ENCODE assay signal across 8 cellular contexts in the genomic region with DNA sequence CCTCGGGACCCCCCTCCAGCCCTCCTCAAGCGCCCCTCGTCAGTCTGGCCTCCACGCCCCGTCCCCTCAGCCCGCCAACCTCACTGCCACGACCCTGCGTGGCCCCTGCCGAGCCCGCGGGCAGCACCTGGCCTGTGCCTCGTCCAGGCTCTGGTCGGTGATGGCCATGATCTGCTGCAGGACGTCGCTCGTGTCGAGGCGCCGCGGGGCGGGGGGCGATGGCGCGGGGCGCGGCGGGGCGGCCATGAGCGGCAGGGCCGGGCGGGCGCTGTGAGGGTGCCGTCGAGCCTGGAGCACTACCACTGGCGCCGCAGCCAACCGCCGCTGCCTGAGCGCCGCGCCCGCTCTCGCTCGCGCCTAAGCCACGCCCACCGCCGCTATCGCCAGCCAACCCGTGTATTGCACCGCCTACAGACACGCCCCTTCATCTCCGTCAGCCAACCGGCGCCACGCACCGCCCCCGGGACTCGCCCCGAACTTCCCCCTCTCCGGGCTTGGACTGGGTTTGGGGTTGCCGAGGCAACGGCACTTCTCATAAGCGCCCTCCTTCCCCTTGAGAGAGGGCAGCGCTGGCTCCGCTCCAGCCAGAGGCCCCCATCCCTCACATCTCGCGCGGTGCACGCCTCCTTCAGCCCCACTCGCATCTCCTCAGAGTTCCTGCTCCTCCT. TPM values are rescaled to one million over a fixed set of nuclear protein-coding genes. Genes with fewer than 3 reads are reported as not detected.
A peak's percentile ranks its signal among the peaks of the same experiment; 100 is the strongest.
DNase-seq lines count a peak whose midpoint lies in the region; ATAC-seq and TF ChIP-seq lines count a peak whose summit lies in the region.

A gene with protein sequence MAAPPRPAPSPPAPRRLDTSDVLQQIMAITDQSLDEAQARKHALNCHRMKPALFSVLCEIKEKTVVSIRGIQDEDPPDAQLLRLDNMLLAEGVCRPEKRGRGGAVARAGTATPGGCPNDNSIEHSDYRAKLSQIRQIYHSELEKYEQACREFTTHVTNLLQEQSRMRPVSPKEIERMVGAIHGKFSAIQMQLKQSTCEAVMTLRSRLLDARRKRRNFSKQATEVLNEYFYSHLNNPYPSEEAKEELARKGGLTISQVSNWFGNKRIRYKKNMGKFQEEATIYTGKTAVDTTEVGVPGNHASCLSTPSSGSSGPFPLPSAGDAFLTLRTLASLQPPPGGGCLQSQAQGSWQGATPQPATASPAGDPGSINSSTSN (minus strand): TSS at position 304 of the 668 bp plus-strand sequence. CDS start 58 bp downstream, at position 246.

- H3K36me3 Mint-ChIP-seq in activated T-cell treated with anti-CD3 and anti-CD28 coated beads, Interleukin-2, amount 50 U/mL, for 72 hours (ENCODE audit: insufficient read depth in 2 of 2): peaks cover 0 to 6% of the 10 kb centered on the region in 2 donors
- H3K36me3 Mint-ChIP-seq in nephron (ENCODE audit: low read depth): peaks cover 6% of the 10 kb centered on the region

- peak within 1 kb of the TSS; percentile 71 for H3K9ac ChIP-seq in DND-41 (ENCODE audit: low read depth, low read length)
- 0 out of 2 replicates have a peak within 1 kb of the TSS, but pooled peaks have one; percentile 20 for H3K9ac ChIP-seq in Karpas-422 (ENCODE audit: low read length)

- H2AFZ ChIP-seq in DND-41 (ENCODE audit: low read depth, low read length) (peak within 1 kb of the TSS; percentile 97), Karpas-422 (ENCODE audit: low read length) (no peak within 1 kb of the TSS)

- peak within 1 kb of the TSS; percentile 86 for H3K27ac Mint-ChIP-seq in activated T-cell treated with anti-CD3 and anti-CD28 coated beads, Interleukin-2, amount 50 U/mL, for 72 hours
- H3K27ac Mint-ChIP-seq in nephron: peak within 1 kb of the TSS; percentile 56 to 85 (median 85)

- H3K9me3 Mint-ChIP-seq in activated T-cell treated with anti-CD3 and anti-CD28 coated beads, Interleukin-2, amount 50 U/mL, for 72 hours: no peaks in the 10 kb centered on the region
- no peaks in the 10 kb centered on the region for H3K9me3 Mint-ChIP-seq in nephron

- no peak for TF ChIP-seq CTCF in DND-41 (IDR thresholded peaks at IDR 0.05; ENCODE audit: borderline replicate concordance, extremely low read depth, low read length, poor library complexity, severe bottlenecking)
- no peak for TF ChIP-seq CTCF in fibroblast of mammary gland (conservative IDR thresholded peaks at IDR 0.05; ENCODE audit: control insufficient read depth, insufficient read depth, low read depth, low read length)
- TF ChIP-seq CTCF in nephron (IDR thresholded peaks at IDR 0.05; ENCODE audit: unreplicated experiment in 3 of 3): no peak

- peak within 1 kb of the TSS; percentile 45 to 86; a peak in 3 of 4 replicates for H3K4me3 ChIP-seq in DND-41 (ENCODE audit: low read depth in 1 of 2, low read length in 2 of 2)
- peak within 1 kb of the TSS; percentile 47; the same call in 1 of the 2 replicates for H3K4me3 ChIP-seq in Karpas-422 (ENCODE audit: low read length)
- peak within 1 kb of the TSS; percentile 41 for H3K4me3 ChIP-seq in fibroblast of mammary gland (ENCODE audit: control insufficient read depth, low read depth, low read length)

- peak; percentile 96 for ATAC-seq in DND-41 (ENCODE audit: insufficient read depth, low read depth)
- ATAC-seq in GM21737 (IDR thresholded peaks at IDR 0.05; ENCODE audit: unreplicated experiment): peak; percentile 89
- peak; percentile 93 to 94 for ATAC-seq in activated T-cell treated with anti-CD3 and anti-CD28 coated beads, Interleukin-2, amount 50 U/mL, for 72 hours (replicated peaks in 1 of 2)
- ATAC-seq in stimulated activated naive CD8-positive, alpha-beta T cell treated with anti-CD3 and anti-CD28 coated beads, Interleukin-15, Interleukin-2, amounts not matched to agents 100 U/mL and 50 U/mL, for 24 hours: peak; percentile 94

- H3K4me2 ChIP-seq in DND-41 (ENCODE audit: insufficient read depth, low read length): peak within 1 kb of the TSS; percentile 96
- H3K4me2 ChIP-seq in Karpas-422 (ENCODE audit: low read depth, low read length, poor library complexity, severe bottlenecking): peak within 1 kb of the TSS; percentile 50

- H3K27ac ChIP-seq in DND-41 (ENCODE audit: low read length) (peak within 1 kb of the TSS; percentile 84), Karpas-422 (ENCODE audit: low read length) (no peak within 1 kb of the TSS)

- no peaks in the 10 kb centered on the region for H3K9me2 ChIP-seq in Karpas-422 (replicated peaks; ENCODE audit: insufficient read depth, low read length)

- H3K4me1 ChIP-seq in DND-41 (ENCODE audit: insufficient read depth, low read length) (peaks cover 31% of the 10 kb centered on the region), Karpas-422 (ENCODE audit: low read length) (peaks cover 8% of the 10 kb centered on the region; the same call in 1 of the 2 replicates)

- peak within 1 kb of the TSS; percentile 92 to 96 for H3K4me3 Mint-ChIP-seq in activated T-cell treated with anti-CD3 and anti-CD28 coated beads, Interleukin-2, amount 50 U/mL, for 72 hours
- H3K4me3 Mint-ChIP-seq in nephron: peak within 1 kb of the TSS; percentile 86 to 88 (median 87)

- H4K20me1 ChIP-seq in DND-41 (ENCODE audit: insufficient read depth, low read length) (no peaks in the 10 kb centered on the region), Karpas-422 (ENCODE audit: insufficient read depth, low read depth, low read length) (no peaks in the 10 kb centered on the region)

- peaks cover 25% of the 10 kb centered on the region for H3K79me2 ChIP-seq in DND-41 (ENCODE audit: insufficient read depth, low read length)
- H3K79me2 ChIP-seq in Karpas-422 (ENCODE audit: low read length): no peaks in the 10 kb centered on the region

- no peaks in the 10 kb centered on the region for H3K9me3 ChIP-seq in DND-41 (ENCODE audit: insufficient read depth, low read length, severe bottlenecking)
- no peaks in the 10 kb centered on the region for H3K9me3 ChIP-seq in Karpas-422 (ENCODE audit: low read length)

- H3K36me3 ChIP-seq in DND-41 (ENCODE audit: insufficient read depth, low read length): no peaks in the 10 kb centered on the region
- H3K36me3 ChIP-seq in Karpas-422 (ENCODE audit: insufficient read depth, low read length): no peaks in the 10 kb centered on the region

- H3K4me1 Mint-ChIP-seq in activated T-cell treated with anti-CD3 and anti-CD28 coated beads, Interleukin-2, amount 50 U/mL, for 72 hours (ENCODE audit: low read depth): peaks cover 56% of the 10 kb centered on the region
- peaks cover 22% of the 10 kb centered on the region for H3K4me1 Mint-ChIP-seq in nephron

- peak; percentile 99 for DNase-seq in DND-41
- peak; percentile 96 for DNase-seq in Karpas-422
- DNase-seq in RPMI7951 (ENCODE audit: low read depth): peak; percentile 93
- DNase-seq in activated T-cell treated with anti-CD3 and anti-CD28 coated beads, Interleukin-2, amount 50 U/mL, for 72 hours: peak; percentile 99 to 100
- peak; percentile 82 for DNase-seq in fibroblast of mammary gland (ENCODE audit: low read depth)
- peak; percentile 99 for DNase-seq in stimulated activated naive CD8-positive, alpha-beta T cell treated with anti-CD3 and anti-CD28 coated beads, Interleukin-15, Interleukin-2, amounts not matched to agents 100 U/mL and 50 U/mL, for 24 hours

- H3K27me3 ChIP-seq in DND-41 (ENCODE audit: insufficient read depth, low read length, poor library complexity) (no peaks in the 10 kb centered on the region), Karpas-422 (ENCODE audit: low read length) (no peaks in the 10 kb centered on the region)

- no peaks in the 10 kb centered on the region for H3K27me3 Mint-ChIP-seq in activated T-cell treated with anti-CD3 and anti-CD28 coated beads, Interleukin-2, amount 50 U/mL, for 72 hours (ENCODE audit: low read depth)
- no peaks in the 10 kb centered on the region for H3K27me3 Mint-ChIP-seq in nephron (ENCODE audit: low read depth)

RNA-seq across cellular contexts. Expression of the gene that starts here (rescaled TPM):
- 0.25 TPM in 1 of 2 replicates, not detected in the other for total RNA-seq in Karpas-422 (2014; rRNA removed; shearing (Covaris generic); ENCODE audit: low replicate concordance)
- 2.1 and 3.0 TPM in 2 replicates for total RNA-seq in RPMI7951 (2014; rRNA removed; shearing (Covaris generic))
- total RNA-seq in activated T-cell treated with anti-CD3 and anti-CD28 coated beads, Interleukin-2, amount 50 U/mL, for 72 hours: 10 to 100 TPM; 28.3 to 56.8 TPM

Comparison
In these comparisons a context has a peak if more than half of its experiments do, and no peak if none do; other contexts are left out.
1. Peak in DNase-seq, H3K4me3 ChIP-seq, H3K9ac ChIP-seq and H3K4me2 ChIP-seq in Karpas-422; RNA of the gene not detected or under 1 TPM.